2 cellular contexts compared by ENCODE assay signal in the genomic region with DNA sequence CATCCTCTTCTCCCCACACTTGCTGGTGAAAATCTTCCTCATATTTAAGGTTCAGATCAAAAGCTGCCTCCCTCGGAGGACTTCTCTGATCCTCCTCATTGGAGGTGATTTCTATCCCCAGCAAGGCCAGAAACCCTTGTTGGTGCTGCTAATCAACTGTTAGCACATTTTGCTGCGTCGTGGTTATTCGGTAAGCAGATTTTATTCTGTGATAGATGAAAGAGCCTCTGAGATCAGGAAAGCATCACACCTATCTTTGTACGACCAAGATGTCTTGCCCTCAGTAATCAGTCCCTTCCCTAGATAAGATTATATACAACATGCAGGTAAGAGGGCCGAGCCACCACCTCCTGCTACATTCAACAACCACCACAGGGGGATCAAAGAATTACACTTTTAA.
A peak's percentile ranks its signal among the peaks of the same experiment; 100 is the strongest.
TF ChIP-seq lines count a peak whose summit lies in the region.

No MANE protein-coding gene starts in this region.

TF ChIP-seq in A549, 52 proteins besides CTCF, POLR2A, EP300 and RAD21:
- TF ChIP-seq, protein P1, sequence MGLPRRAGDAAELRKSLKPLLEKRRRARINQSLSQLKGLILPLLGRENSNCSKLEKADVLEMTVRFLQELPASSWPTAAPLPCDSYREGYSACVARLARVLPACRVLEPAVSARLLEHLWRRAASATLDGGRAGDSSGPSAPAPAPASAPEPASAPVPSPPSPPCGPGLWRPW (IDR thresholded peaks at IDR 0.05) = no peak
- peak; percentile 60 for TF ChIP-seq MAFK (IDR thresholded peaks at IDR 0.05; ENCODE audit: partially characterized antibody)

TF ChIP-seq in IMR-90, 13 proteins besides CTCF, POLR2A, EP300 and RAD21:
- TF ChIP-seq MAFK (IDR thresholded peaks at IDR 0.05; ENCODE audit: low read depth, low read length) (no peak; the same call in 1 of the 2 replicates), MAZ (IDR thresholded peaks at IDR 0.05; ENCODE audit: borderline replicate concordance, low read depth, low read length) (no peak), CEBPB (IDR thresholded peaks at IDR 0.05; ENCODE audit: low read depth, low read length) (no peak), CHD1 (IDR thresholded peaks at IDR 0.05; ENCODE audit: low read depth, low read length) (no peak), MXI1 (IDR thresholded peaks at IDR 0.05; ENCODE audit: borderline replicate concordance, low read depth, low read length) (no peak), BHLHE40 (IDR thresholded peaks at IDR 0.05; ENCODE audit: low read depth, low read length) (no peak), SMC3 (IDR thresholded peaks at IDR 0.05; ENCODE audit: low read depth, low read length) (no peak)
- TF ChIP-seq, protein P2, sequence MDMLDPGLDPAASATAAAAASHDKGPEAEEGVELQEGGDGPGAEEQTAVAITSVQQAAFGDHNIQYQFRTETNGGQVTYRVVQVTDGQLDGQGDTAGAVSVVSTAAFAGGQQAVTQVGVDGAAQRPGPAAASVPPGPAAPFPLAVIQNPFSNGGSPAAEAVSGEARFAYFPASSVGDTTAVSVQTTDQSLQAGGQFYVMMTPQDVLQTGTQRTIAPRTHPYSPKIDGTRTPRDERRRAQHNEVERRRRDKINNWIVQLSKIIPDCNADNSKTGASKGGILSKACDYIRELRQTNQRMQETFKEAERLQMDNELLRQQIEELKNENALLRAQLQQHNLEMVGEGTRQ (IDR thresholded peaks at IDR 0.05; ENCODE audit: low read depth, low read length) = no peak
TF ChIP-seq in IMR-90: peak in this region for 0.
